9 cellular contexts compared by ENCODE assay signal in the genomic region with DNA sequence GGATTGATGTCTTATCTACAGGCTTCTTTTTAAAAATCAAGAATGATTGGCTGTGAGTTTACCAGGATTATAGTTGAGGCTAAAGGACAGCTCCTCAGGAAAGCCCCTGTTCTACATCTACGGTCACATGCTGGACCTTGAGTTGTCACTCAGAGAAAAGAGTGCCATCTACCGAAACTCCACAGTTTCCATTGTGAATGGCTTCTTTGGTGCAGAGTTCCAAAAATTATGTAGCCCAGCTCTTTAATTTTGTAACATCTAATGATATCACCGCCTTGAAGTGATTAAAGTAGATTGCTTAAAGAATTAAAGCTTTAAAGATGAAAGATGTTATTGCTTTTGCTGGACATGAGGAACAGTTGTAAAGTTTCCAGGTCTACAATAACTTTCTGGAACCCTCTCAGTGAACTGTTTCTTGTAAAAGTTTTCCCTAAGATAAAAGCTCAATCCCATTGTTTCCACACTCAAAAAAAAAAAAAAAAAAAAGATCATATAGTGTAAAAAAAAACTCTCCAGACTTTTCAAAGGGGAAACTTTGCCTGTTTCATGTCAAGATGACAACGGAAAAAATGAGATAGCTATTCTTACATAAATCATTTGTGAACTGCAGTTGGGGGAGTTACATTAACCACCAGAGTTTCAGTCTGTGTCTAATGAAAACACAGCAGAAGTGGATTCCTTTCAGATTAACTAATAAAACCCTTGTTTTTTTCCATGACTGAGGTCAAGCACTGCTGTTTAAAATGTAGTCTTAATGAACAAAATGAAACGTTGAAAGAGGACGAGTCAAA. TPM values are rescaled to one million over a fixed set of nuclear protein-coding genes. Genes with fewer than 3 reads are reported as not detected.
DNase-seq lines count a peak whose midpoint lies in the region; ATAC-seq and TF ChIP-seq lines count a peak whose summit lies in the region.
"Had no signal": no experiment of that assay in that cellular context is flagged by ENCODE, and none has a peak within 500 bp of the region (broad histone marks: within the 10 kb centered on the region; RNA-seq: fewer than 3 reads in every experiment).

No MANE protein-coding gene starts in this region.

- peaks cover 6% of the 10 kb centered on the region for H3K4me1 Mint-ChIP-seq in CD4-positive, alpha-beta T cell (ENCODE audit: low read depth)

- H3K4me3 ChIP-seq in cardiac fibroblast (replicated peaks in 1 of 2; ENCODE audit: low read depth in 2 of 2, low read length in 2 of 2), result peak overlapping the region; percentile 60 to 71

- H3K27me3 ChIP-seq in CD4-positive, alpha-beta T cell (ENCODE audit: control insufficient read depth, insufficient read depth, low read length), result no peaks in the 10 kb centered on the region

- CTCF ChIA-PET in CD4-positive, alpha-beta T cell (lab: Charles Lee), result interaction anchor here (0.6 kb wide), 1 partner anchor 494 kb away, joined by 4 read pairs; no protein-coding TSS in a partner anchor

- POLR2A ChIA-PET in CD4-positive, alpha-beta T cell (lab: Charles Lee), result interaction anchor here (0.9 kb wide), 1 partner anchor 9 kb away, joined by 3 read pairs; no protein-coding TSS in a partner anchor

- DNase-seq in cardiac fibroblast (ENCODE audit: low read depth in 2 of 2) (peak; percentile 88 to 91), myocyte (ENCODE audit: low read depth) (peak; percentile 90), cortex of kidney (lab: John Stamatoyannopoulos, UW) (no peak)
- DNase-seq in CD4-positive, alpha-beta T cell, result no peak
- no peak for DNase-seq in central memory CD4-positive, alpha-beta T cell

- no peaks in the 10 kb centered on the region for H3K27me3 Mint-ChIP-seq in CD4-positive, alpha-beta T cell

- TF ChIP-seq CTCF in GM12873 (IDR thresholded peaks at IDR 0.05; ENCODE audit: insufficient read depth, low read depth, low read length, missing control alignments) (peak; percentile 33), cardiac fibroblast (IDR thresholded peaks at IDR 0.05; ENCODE audit: low read depth, low read length) (peak; percentile 42)
- no peak for TF ChIP-seq CTCF in CD4-positive, alpha-beta T cell (IDR thresholded peaks at IDR 0.05)

- H3K9me3 Mint-ChIP-seq in CD4-positive, alpha-beta T cell, result no peaks in the 10 kb centered on the region

- intact Hi-C loops in CD4-positive, alpha-beta T cell (cut with DNase I, micrococcal nuclease), result no loop called here

- H3K36me3 Mint-ChIP-seq in CD4-positive, alpha-beta T cell (ENCODE audit: low read depth), result no peaks in the 10 kb centered on the region

- no peaks in the 10 kb centered on the region for H3K9me3 ChIP-seq in CD4-positive, alpha-beta T cell (ENCODE audit: control insufficient read depth, low read length)

- H3K27ac Mint-ChIP-seq in CD4-positive, alpha-beta T cell, result no peak overlapping the region

- H3K4me3 Mint-ChIP-seq in CD4-positive, alpha-beta T cell, result no peak overlapping the region

- ATAC-seq in GM21529 (IDR thresholded peaks at IDR 0.05; ENCODE audit: unreplicated experiment) (peak; percentile 90), HG03575 (IDR thresholded peaks at IDR 0.05; ENCODE audit: extremely low read depth, insufficient number of reproducible peaks, low FRiP score, unreplicated experiment) (peak; percentile 63)
- no peak for ATAC-seq in CD4-positive, alpha-beta T cell (ENCODE audit: poor library complexity)

- H3K27ac ChIP-seq in CD4-positive, alpha-beta T cell (ENCODE audit: low read depth, low read length), result no peak overlapping the region

RNA-seq across cellular contexts. Expression of gene COL3A1, which starts 4.3 kb away (rescaled TPM):
- 1,311 and 1,575 TPM in 2 replicates for total RNA-seq in myocyte
- polyA plus RNA-seq in myocyte (2012), result 1,093 TPM
- total RNA-seq in CD4-positive, alpha-beta T cell, result not detected
- total RNA-seq: T-helper 2 cell treated with Interferon-gamma antibody and Interleukin-4, amounts not matched to agents 100 ng/mL and 5 ng/mL, for 36 hours had no signal

Comparison
In these comparisons a context has a peak if more than half of its experiments do, and no peak if none do; other contexts are left out.
1. DNase-seq: peak in cardiac fibroblast (2 of 2) and myocyte (single experiment); none in cortex of kidney (single experiment), CD4-positive, alpha-beta T cell (0 of 10) and central memory CD4-positive, alpha-beta T cell (single experiment).
2. RNA of gene COL3A1, which starts 4.3 kb away (total RNA-seq): 1,311 to 1,575 TPM in myocyte; not detected in CD4-positive, alpha-beta T cell; every median in the first group is over 1,000 times any median in the second.